In genomic region chr14:38079268-38079667, GRCh38 we compare ENCODE assay signal across 8 cellular contexts.
DNase-seq lines count a peak whose midpoint lies in the region; ATAC-seq and TF ChIP-seq lines count a peak whose summit lies in the region.

No MANE protein-coding gene starts in this region.

- 57 to 69% methylated on average over 1 of the region's 1 CpG for WGBS in gastroesophageal sphincter (ENCODE audit: low coverage in 1 of 2), 2 donors

- CTCF ChIA-PET in naive thymus-derived CD4-positive, alpha-beta T cell (lab: Charles Lee): no interaction called here

- TF ChIP-seq EP300 in gastroesophageal sphincter (IDR thresholded peaks at IDR 0.05): no peak

- H3K4me3 Mint-ChIP-seq in T-helper 17 cell: no peak overlapping the region
- H3K4me3 Mint-ChIP-seq in naive thymus-derived CD4-positive, alpha-beta T cell: peak overlapping the region in 8 of 10 donors; percentile 58 to 86 (median 74)
- H3K4me3 Mint-ChIP-seq in nephron progenitor cell: no peak overlapping the region

- H3K27me3 ChIP-seq in naive thymus-derived CD4-positive, alpha-beta T cell (ENCODE audit: control insufficient read depth in 2 of 2, insufficient read depth in 2 of 2, low read length in 2 of 2): no peaks in the 10 kb centered on the region
- H3K27me3 ChIP-seq in gastroesophageal sphincter: no peaks in the 10 kb centered on the region

- H3K36me3 ChIP-seq in naive thymus-derived CD4-positive, alpha-beta T cell (ENCODE audit: control insufficient read depth in 2 of 3, insufficient read depth in 3 of 3, low read length in 3 of 3): no peaks in the 10 kb centered on the region
- no peaks in the 10 kb centered on the region for H3K36me3 ChIP-seq in gastroesophageal sphincter

- peak overlapping the region; percentile 54 for H3K27ac ChIP-seq in naive thymus-derived CD4-positive, alpha-beta T cell (ENCODE audit: low read depth, low read length)
- no peak overlapping the region for H3K27ac ChIP-seq in gastroesophageal sphincter

- ATAC-seq in GM18511 (IDR thresholded peaks at IDR 0.05; ENCODE audit: unreplicated experiment) (peak; percentile 84), HG02623 (IDR thresholded peaks at IDR 0.05; ENCODE audit: unreplicated experiment) (peak; percentile 84), T-helper 17 cell (no peak), gastroesophageal sphincter (no peak)
- ATAC-seq in naive thymus-derived CD4-positive, alpha-beta T cell: no peak

- POLR2A ChIA-PET in naive thymus-derived CD4-positive, alpha-beta T cell (lab: Charles Lee): interaction anchor here (0.6 to 2.9 kb wide), 5 partner anchors 8 to 47 kb away, joined by 3 to 24 read pairs (median 4); no protein-coding TSS in a partner anchor

- H3K4me1 Mint-ChIP-seq in T-helper 17 cell: peaks cover 11% of the 10 kb centered on the region
- H3K4me1 Mint-ChIP-seq in naive thymus-derived CD4-positive, alpha-beta T cell: peaks cover 19 to 82% (median 70%) of the 10 kb centered on the region in 7 donors
- no peaks in the 10 kb centered on the region for H3K4me1 Mint-ChIP-seq in nephron progenitor cell

- no peaks in the 10 kb centered on the region for H3K27me3 Mint-ChIP-seq in T-helper 17 cell
- H3K27me3 Mint-ChIP-seq in naive thymus-derived CD4-positive, alpha-beta T cell: no peaks in the 10 kb centered on the region
- H3K27me3 Mint-ChIP-seq in nephron progenitor cell (ENCODE audit: low read depth, poor library complexity): no peaks in the 10 kb centered on the region

- H3K9me3 Mint-ChIP-seq in naive thymus-derived CD4-positive, alpha-beta T cell: peaks cover 0 to 9% (median 5%) of the 10 kb centered on the region in 11 donors
- H3K9me3 Mint-ChIP-seq in nephron progenitor cell: peaks cover 6% of the 10 kb centered on the region

- H3K36me3 Mint-ChIP-seq in T-helper 17 cell (ENCODE audit: low read depth) (no peaks in the 10 kb centered on the region), nephron progenitor cell (ENCODE audit: low read depth) (no peaks in the 10 kb centered on the region)
- H3K36me3 Mint-ChIP-seq in naive thymus-derived CD4-positive, alpha-beta T cell: peaks cover 0 to 3% (median 0%) of the 10 kb centered on the region in 5 donors

- no peak for DNase-seq in T-helper 17 cell
- no peak for DNase-seq in naive thymus-derived CD4-positive, alpha-beta T cell
- DNase-seq in NOMO-1 treated with dmso at 0.1 percent for 144 hours (lab: John Stamatoyannopoulos, UW; ENCODE audit: unreplicated experiment): no peak
- DNase-seq in nephron progenitor cell: no peak
- DNase-seq in Kasumi-1 (lab: John Stamatoyannopoulos, UW): no peak

- H3K4me1 ChIP-seq in naive thymus-derived CD4-positive, alpha-beta T cell (ENCODE audit: control insufficient read depth in 2 of 2, insufficient read depth in 2 of 2, low read length in 2 of 2): peaks cover 40 to 64% of the 10 kb centered on the region in 2 donors
- H3K4me1 ChIP-seq in gastroesophageal sphincter: no peaks in the 10 kb centered on the region

- intact Hi-C loops in naive thymus-derived CD4-positive, alpha-beta T cell (cut with micrococcal nuclease): loop anchor here in 1 of 2 donors (10.0 kb wide), 1 partner anchor 1356 kb away; the partner anchor contains the start of gene FBXO33

- H3K9me3 ChIP-seq in T-helper 17 cell (ENCODE audit: control insufficient read depth, low read length, poor library complexity, severe bottlenecking) (no peaks in the 10 kb centered on the region), gastroesophageal sphincter (peaks cover 0 to 3% (median 0%) of the 10 kb centered on the region in 3 donors)
- H3K9me3 ChIP-seq in naive thymus-derived CD4-positive, alpha-beta T cell (ENCODE audit: control insufficient read depth in 2 of 3, low read length in 3 of 3): no peaks in the 10 kb centered on the region

- TF ChIP-seq CTCF in nephron progenitor cell (IDR thresholded peaks at IDR 0.05) (no peak), gastroesophageal sphincter (IDR thresholded peaks at IDR 0.05) (no peak)

- H3K27ac Mint-ChIP-seq in T-helper 17 cell: peak overlapping the region; percentile 70
- H3K27ac Mint-ChIP-seq in naive thymus-derived CD4-positive, alpha-beta T cell: peak overlapping the region in 8 of 9 donors; percentile 88 to 98 (median 92)
- no peak overlapping the region for H3K27ac Mint-ChIP-seq in nephron progenitor cell

- no peak for TF ChIP-seq POLR2A in gastroesophageal sphincter (IDR thresholded peaks at IDR 0.05)

- peak overlapping the region; percentile 31 for H3K4me3 ChIP-seq in naive thymus-derived CD4-positive, alpha-beta T cell (ENCODE audit: low read length)
- no peak overlapping the region for H3K4me3 ChIP-seq in gastroesophageal sphincter

Comparison
In these comparisons a context has a peak if more than half of its experiments do, and no peak if none do; other contexts are left out.
1. ATAC-seq: peak in GM18511 (single experiment) and HG02623 (single experiment); none in T-helper 17 cell (single experiment), naive thymus-derived CD4-positive, alpha-beta T cell (single experiment) and gastroesophageal sphincter (single experiment).
2. H3K4me3 Mint-ChIP-seq: peak in naive thymus-derived CD4-positive, alpha-beta T cell (8 of 10); none in T-helper 17 cell (single experiment) and nephron progenitor cell (single experiment).